ENCODE assay signal across 16 cellular contexts in genomic region chr11:66609951-66610617, GRCh38. TPM values are rescaled to one million over a fixed set of nuclear protein-coding genes. Genes with fewer than 3 reads are reported as not detected.
DNase-seq lines count a peak whose midpoint lies in the region; ATAC-seq lines count a peak whose summit lies in the region.
"Had no signal": no experiment of that assay in that cellular context is flagged by ENCODE, and none has a peak within 500 bp of the region (broad histone marks: within the 10 kb centered on the region; RNA-seq: fewer than 3 reads in every experiment).

No MANE protein-coding gene starts in this region.

- H3K36me3 ChIP-seq in effector memory CD4-positive, alpha-beta T cell (ENCODE audit: control insufficient read depth, insufficient read depth, low read length) = peaks cover 6% of the 10 kb centered on the region
- H3K36me3 ChIP-seq in thymus (ENCODE audit: control insufficient read depth, insufficient read depth) = peaks cover 19% of the 10 kb centered on the region

- H3K27ac ChIP-seq in effector memory CD4-positive, alpha-beta T cell (ENCODE audit: insufficient read depth, low read length, poor library complexity, severe bottlenecking) = peak overlapping the region; percentile 2
- H3K27ac ChIP-seq in thymus (ENCODE audit: low read depth) = peak overlapping the region; percentile 76
- H3K27ac ChIP-seq: ascending aorta, SK-N-MC, stomach had no signal

- no peaks in the 10 kb centered on the region for H3K9me3 ChIP-seq in effector memory CD4-positive, alpha-beta T cell (ENCODE audit: control insufficient read depth, low read length)
- H3K9me3 ChIP-seq in thymus (ENCODE audit: control insufficient read depth) = no peaks in the 10 kb centered on the region
- H3K9me3 ChIP-seq: ascending aorta, stomach had no signal

- CTCF ChIA-PET in activated naive CD4-positive, alpha-beta T cell treated with anti-CD3 and anti-CD28 coated beads, Interleukin-2, amount 10 ng/mL, durations not matched to agents 7 days and 5 days (lab: Charles Lee) = interaction anchor here (0.6 to 0.9 kb wide), 3 partner anchors 23 to 29 kb away, joined by 3 to 4 read pairs (median 3); partner anchors contain the start of gene RBM4

- no peak for DNase-seq in activated naive CD4-positive, alpha-beta T cell treated with anti-CD3 and anti-CD28 coated beads, Interleukin-2, amount 10 ng/mL, durations not matched to agents 7 days and 5 days
- no peak for DNase-seq in activated naive CD4-positive, alpha-beta T cell (lab: John Stamatoyannopoulos, UW)
- DNase-seq in NCI-H82 treated with DMSO at 0.1 percent for 48 hours (lab: John Stamatoyannopoulos, UW; ENCODE audit: unreplicated experiment) (peak; percentile 86), glomerular visceral epithelial cell (ENCODE audit: extremely low spot score) (no peak), NCI-H510A treated with DMSO at 0.1 percent for 48 hours (lab: John Stamatoyannopoulos, UW) (no peak)
- no peak for DNase-seq in effector memory CD4-positive, alpha-beta T cell
- DNase-seq: activated effector memory CD4-positive, alpha-beta T cell treated with anti-CD3 and anti-CD28 coated beads, Interleukin-2, amount 50 U/mL, for 16 hours; GF-D8; hypothalamus; NCI-H1048; retina; stomach had no signal

- H3K9me3 Mint-ChIP-seq in activated naive CD4-positive, alpha-beta T cell treated with anti-CD3 and anti-CD28 coated beads, Interleukin-2, amount 10 ng/mL, durations not matched to agents 7 days and 5 days = no peaks in the 10 kb centered on the region

- no peaks in the 10 kb centered on the region for H3K27me3 ChIP-seq in effector memory CD4-positive, alpha-beta T cell (replicated peaks; ENCODE audit: control insufficient read depth, insufficient read depth, low read length, poor library complexity, severe bottlenecking)
- H3K27me3 ChIP-seq in thymus (ENCODE audit: control insufficient read depth, insufficient read depth) = no peaks in the 10 kb centered on the region
- H3K27me3 ChIP-seq: ascending aorta, stomach had no signal

- H3K4me3 ChIP-seq in effector memory CD4-positive, alpha-beta T cell (ENCODE audit: insufficient read depth, low read depth, low read length, poor library complexity, severe bottlenecking) = no peak overlapping the region
- no peak overlapping the region for H3K4me3 ChIP-seq in thymus (ENCODE audit: low read length)
- H3K4me3 ChIP-seq: ascending aorta, SK-N-MC, stomach had no signal

- H3K27ac Mint-ChIP-seq in activated naive CD4-positive, alpha-beta T cell treated with anti-CD3 and anti-CD28 coated beads, Interleukin-2, amount 10 ng/mL, durations not matched to agents 7 days and 5 days = peak overlapping the region; percentile 61

- no peak for ATAC-seq in GM21825 (IDR thresholded peaks at IDR 0.05; ENCODE audit: unreplicated experiment)

- peaks cover under 1% of the 10 kb centered on the region for H3K36me3 Mint-ChIP-seq in activated naive CD4-positive, alpha-beta T cell treated with anti-CD3 and anti-CD28 coated beads, Interleukin-2, amount 10 ng/mL, durations not matched to agents 7 days and 5 days

- H3K4me1 ChIP-seq in effector memory CD4-positive, alpha-beta T cell (ENCODE audit: control insufficient read depth, insufficient read depth, low read length, poor library complexity, severe bottlenecking) = no peaks in the 10 kb centered on the region
- H3K4me1 ChIP-seq in thymus (ENCODE audit: control insufficient read depth, insufficient read depth, low read length) = peaks cover 3% of the 10 kb centered on the region

- no peaks in the 10 kb centered on the region for H3K27me3 Mint-ChIP-seq in activated naive CD4-positive, alpha-beta T cell treated with anti-CD3 and anti-CD28 coated beads, Interleukin-2, amount 10 ng/mL, durations not matched to agents 7 days and 5 days

- H3K4me3 Mint-ChIP-seq in activated naive CD4-positive, alpha-beta T cell treated with anti-CD3 and anti-CD28 coated beads, Interleukin-2, amount 10 ng/mL, durations not matched to agents 7 days and 5 days = no peak overlapping the region

- 65% methylated on average over 3 of the region's 3 CpGs for WGBS in thymus

- H3K4me1 Mint-ChIP-seq in activated naive CD4-positive, alpha-beta T cell treated with anti-CD3 and anti-CD28 coated beads, Interleukin-2, amount 10 ng/mL, durations not matched to agents 7 days and 5 days = peaks cover 13% of the 10 kb centered on the region

RNA-seq across cellular contexts. Expression of gene RBM14, which starts 6.3 kb away (rescaled TPM):
- polyA plus RNA-seq in thymus = 70.4 TPM

RNA-seq across cellular contexts. Expression of gene CCS, which starts 17.1 kb away (rescaled TPM):
- 173 TPM for polyA plus RNA-seq in thymus

RNA-seq across cellular contexts. Expression of gene CCDC87, which starts 17.2 kb away (rescaled TPM):
- polyA plus RNA-seq in thymus = 0.23 TPM

RNA-seq across cellular contexts. Expression of gene RBM4, which starts 28.4 kb away (rescaled TPM):
- 121 TPM for polyA plus RNA-seq in thymus

RNA-seq across cellular contexts. Expression of gene CTSF, which starts 41.7 kb away (rescaled TPM):
- polyA plus RNA-seq in thymus = 17.6 TPM
